ENCODE assay signal across 31 cellular contexts in the genomic region with DNA sequence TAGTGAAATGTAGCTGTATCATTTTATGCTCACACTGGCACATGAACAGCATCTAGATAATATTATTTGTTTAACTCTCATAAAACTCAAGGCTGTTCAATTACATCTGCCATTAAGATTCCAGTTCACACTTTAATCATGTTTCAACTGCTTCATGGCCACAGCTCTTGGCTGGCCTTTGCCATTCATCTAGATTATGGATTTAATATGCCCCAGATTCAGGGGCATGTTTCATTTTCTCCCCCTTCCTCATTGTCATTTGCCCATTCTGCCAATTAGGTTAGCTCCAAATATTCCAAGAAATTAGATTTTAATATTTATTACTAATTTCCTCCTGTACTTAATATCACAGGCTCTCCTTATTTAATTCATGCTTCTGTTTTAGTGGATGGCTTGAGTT.
DNase-seq lines count a peak whose midpoint lies in the region; ATAC-seq and TF ChIP-seq lines count a peak whose summit lies in the region.
"Had no signal": no experiment of that assay in that cellular context is flagged by ENCODE, and none has a peak within 500 bp of the region (broad histone marks: within the 10 kb centered on the region; RNA-seq: fewer than 3 reads in every experiment).

No MANE protein-coding gene starts in this region.

- H3F3A ChIP-seq in SK-N-SH (replicated peaks; ENCODE audit: insufficient read depth), result no peaks in the 10 kb centered on the region

- POLR2A ChIA-PET in SK-N-SH (lab: Yijun Ruan, JAX), result interaction anchor here (0.6 kb wide), 1 partner anchor 79 kb away, joined by 3 read pairs; no protein-coding TSS in a partner anchor

- H3K36me3 ChIP-seq in SK-N-SH (replicated peaks in 1 of 2; ENCODE audit: control insufficient read depth in 1 of 2, insufficient read depth in 2 of 2, low read length in 1 of 2), result no peaks in the 10 kb centered on the region
- H3K36me3 ChIP-seq: BE2C; BLaER1; BLaER1 treated with 17β-estradiol and CSF1 and Interleukin-3, amounts not matched to agents 10 nM and 100 nM had no signal

- H3K27ac ChIP-seq in SK-N-SH (ENCODE audit: low read depth in 2 of 2, low read length in 1 of 2), result peak overlapping the region in 1 of 2 experiments; percentile 56; a peak in 2 of 4 replicates
- H3K27ac ChIP-seq: 22Rv1; A549; BLaER1; BLaER1 treated with 17β-estradiol and CSF1 and Interleukin-3, amounts not matched to agents 10 nM and 100 nM; C4-2B had no signal

- peak; percentile 2 for DNase-seq in NCI-H1105 treated with DMSO at 0.1 percent for 48 hours (lab: John Stamatoyannopoulos, UW)
- DNase-seq in NCI-H1105 (lab: John Stamatoyannopoulos, UW), result no peak
- DNase-seq in SK-N-SH, result no peak
- no peak for DNase-seq in stimulated activated CD4-positive, alpha-beta T cell treated with anti-CD3 and anti-CD28 coated beads, Interleukin-1b, Interleukin-23, amount 100 ng/mL, for 48 hours
- DNase-seq in NCI-H1092 (lab: John Stamatoyannopoulos, UW), result no peak
- DNase-seq: 8988T; ACHN; AML-193; BE2C; C1 segment of cervical spinal cord; Caco-2; Calu3; CD4-positive, alpha-beta memory T cell; CD4-positive, alpha-beta T cell; CD4-positive, CD25-positive, alpha-beta regulatory T cell; CD8-positive, alpha-beta memory T cell; CD8-positive, alpha-beta T cell; COR-L47; DMS 273 treated with DMSO at 0.1 percent for 48 hours; DMS153; DMS53; DMS79; DMS79 treated with DMSO at 0.1 percent for 48 hours; DND-41; EL had no signal

- TF ChIP-seq EP300 in SK-N-SH (IDR thresholded peaks at IDR 0.05; ENCODE audit: borderline replicate concordance in 1 of 2, low read depth in 1 of 2, low read length in 1 of 2), result peak in 1 of 2 experiments; percentile 89; a peak in 2 of 4 replicates

- H3K4me3 ChIP-seq in SK-N-SH (ENCODE audit: low read depth in 2 of 2, low read length in 1 of 2), result no peak overlapping the region
- H3K4me3 ChIP-seq: A549; BLaER1; BLaER1 treated with 17β-estradiol and CSF1 and Interleukin-3, amounts not matched to agents 10 nM and 100 nM had no signal

- H3K9me2 ChIP-seq in SK-N-SH, result no peaks in the 10 kb centered on the region

- H3K4me1 ChIP-seq in SK-N-SH (ENCODE audit: control insufficient read depth in 1 of 2, insufficient read depth in 2 of 2, low read depth in 1 of 2, low read length in 1 of 2), result peaks cover 0 to 7% of the 10 kb centered on the region in 2 experiments; a peak in 2 of 4 replicates
- H3K4me1 ChIP-seq: A549; BE2C; BLaER1; BLaER1 treated with 17β-estradiol and CSF1 and Interleukin-3, amounts not matched to agents 10 nM and 100 nM; Caco-2 had no signal

- H3K27me3 ChIP-seq in SK-N-SH (ENCODE audit: insufficient read depth), result no peaks in the 10 kb centered on the region
- H3K27me3 ChIP-seq: BE2C; BLaER1; BLaER1 treated with 17β-estradiol and CSF1 and Interleukin-3, amounts not matched to agents 10 nM and 100 nM had no signal

- H3K4me2 ChIP-seq in SK-N-SH, result no peak overlapping the region
- H3K4me2 ChIP-seq: A549; BLaER1; BLaER1 treated with 17β-estradiol and CSF1 and Interleukin-3, amounts not matched to agents 10 nM and 100 nM had no signal

- H2AFZ ChIP-seq in SK-N-SH (ENCODE audit: low read depth), result no peak overlapping the region

- no peak overlapping the region for H3K9ac ChIP-seq in SK-N-SH
- H3K9ac ChIP-seq: BLaER1; BLaER1 treated with 17β-estradiol and CSF1 and Interleukin-3, amounts not matched to agents 10 nM and 100 nM had no signal

- CTCF ChIA-PET in SK-N-SH (lab: Yijun Ruan, JAX), result interaction anchor here (0.9 to 1.3 kb wide), 2 partner anchors 21 to 23 kb away, joined by 3 read pairs; no protein-coding TSS in a partner anchor

- no peaks in the 10 kb centered on the region for H3K9me3 ChIP-seq in SK-N-SH
- H3K9me3 ChIP-seq: A549, BE2C, BLaER1, Caco-2 had no signal

- TF ChIP-seq CTCF in SK-N-SH (IDR thresholded peaks at IDR 0.05), result no peak

- TF ChIP-seq RAD21 in SK-N-SH (IDR thresholded peaks at IDR 0.05; ENCODE audit: low read length), result no peak; the same call in 1 of the 2 replicates

- H3K79me2 ChIP-seq in SK-N-SH (ENCODE audit: insufficient read depth), result no peaks in the 10 kb centered on the region

- H4K20me1 ChIP-seq in SK-N-SH (ENCODE audit: insufficient read depth), result no peaks in the 10 kb centered on the region
- H4K20me1 ChIP-seq: BLaER1; BLaER1 treated with 17β-estradiol and CSF1 and Interleukin-3, amounts not matched to agents 10 nM and 100 nM had no signal

- ATAC-seq in SK-N-SH treated with all-trans-retinoic acid at 6 μM for 48 hours, result no peak
- ATAC-seq: A549; CD8-positive, alpha-beta T cell had no signal

TF ChIP-seq in SK-N-SH, 30 proteins besides CTCF, POLR2A, EP300 and RAD21:
- TF ChIP-seq TEAD4 (IDR thresholded peaks at IDR 0.05; ENCODE audit: borderline replicate concordance, insufficient read depth) (no peak), CHD2 (IDR thresholded peaks at IDR 0.05; ENCODE audit: low read length, partially characterized antibody) (peak; percentile 35), RCOR1 (IDR thresholded peaks at IDR 0.05; ENCODE audit: low read length) (peak; percentile 89)

TF ChIP-seq in SK-N-SH treated with all-trans-retinoic acid at 6 μM for 48 hours, 23 proteins besides CTCF, POLR2A, EP300 and RAD21 (continues in another document):
- TF ChIP-seq ZNF70 (CRISPR knock-in tag; IDR thresholded peaks at IDR 0.05), result no peak
- TF ChIP-seq, protein P1, sequence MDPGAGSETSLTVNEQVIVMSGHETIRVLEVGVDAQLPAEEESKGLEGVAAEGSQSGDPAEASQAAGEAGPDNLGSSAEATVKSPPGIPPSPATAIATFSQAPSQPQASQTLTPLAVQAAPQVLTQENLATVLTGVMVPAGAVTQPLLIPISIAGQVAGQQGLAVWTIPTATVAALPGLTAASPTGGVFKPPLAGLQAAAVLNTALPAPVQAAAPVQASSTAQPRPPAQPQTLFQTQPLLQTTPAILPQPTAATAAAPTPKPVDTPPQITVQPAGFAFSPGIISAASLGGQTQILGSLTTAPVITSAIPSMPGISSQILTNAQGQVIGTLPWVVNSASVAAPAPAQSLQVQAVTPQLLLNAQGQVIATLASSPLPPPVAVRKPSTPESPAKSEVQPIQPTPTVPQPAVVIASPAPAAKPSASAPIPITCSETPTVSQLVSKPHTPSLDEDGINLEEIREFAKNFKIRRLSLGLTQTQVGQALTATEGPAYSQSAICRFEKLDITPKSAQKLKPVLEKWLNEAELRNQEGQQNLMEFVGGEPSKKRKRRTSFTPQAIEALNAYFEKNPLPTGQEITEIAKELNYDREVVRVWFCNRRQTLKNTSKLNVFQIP (CRISPR knock-in tag; IDR thresholded peaks at IDR 0.05; ENCODE audit: borderline replicate concordance, low read depth), result no peak
- TF ChIP-seq ZNF565 (CRISPR knock-in tag; conservative IDR thresholded peaks at IDR 0.05; ENCODE audit: low read depth), result no peak
- TF ChIP-seq, protein P2, sequence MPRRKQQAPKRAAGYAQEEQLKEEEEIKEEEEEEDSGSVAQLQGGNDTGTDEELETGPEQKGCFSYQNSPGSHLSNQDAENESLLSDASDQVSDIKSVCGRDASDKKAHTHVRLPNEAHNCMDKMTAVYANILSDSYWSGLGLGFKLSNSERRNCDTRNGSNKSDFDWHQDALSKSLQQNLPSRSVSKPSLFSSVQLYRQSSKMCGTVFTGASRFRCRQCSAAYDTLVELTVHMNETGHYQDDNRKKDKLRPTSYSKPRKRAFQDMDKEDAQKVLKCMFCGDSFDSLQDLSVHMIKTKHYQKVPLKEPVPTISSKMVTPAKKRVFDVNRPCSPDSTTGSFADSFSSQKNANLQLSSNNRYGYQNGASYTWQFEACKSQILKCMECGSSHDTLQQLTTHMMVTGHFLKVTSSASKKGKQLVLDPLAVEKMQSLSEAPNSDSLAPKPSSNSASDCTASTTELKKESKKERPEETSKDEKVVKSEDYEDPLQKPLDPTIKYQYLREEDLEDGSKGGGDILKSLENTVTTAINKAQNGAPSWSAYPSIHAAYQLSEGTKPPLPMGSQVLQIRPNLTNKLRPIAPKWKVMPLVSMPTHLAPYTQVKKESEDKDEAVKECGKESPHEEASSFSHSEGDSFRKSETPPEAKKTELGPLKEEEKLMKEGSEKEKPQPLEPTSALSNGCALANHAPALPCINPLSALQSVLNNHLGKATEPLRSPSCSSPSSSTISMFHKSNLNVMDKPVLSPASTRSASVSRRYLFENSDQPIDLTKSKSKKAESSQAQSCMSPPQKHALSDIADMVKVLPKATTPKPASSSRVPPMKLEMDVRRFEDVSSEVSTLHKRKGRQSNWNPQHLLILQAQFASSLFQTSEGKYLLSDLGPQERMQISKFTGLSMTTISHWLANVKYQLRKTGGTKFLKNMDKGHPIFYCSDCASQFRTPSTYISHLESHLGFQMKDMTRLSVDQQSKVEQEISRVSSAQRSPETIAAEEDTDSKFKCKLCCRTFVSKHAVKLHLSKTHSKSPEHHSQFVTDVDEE (CRISPR knock-in tag; IDR thresholded peaks at IDR 0.05), result no peak
- TF ChIP-seq, protein P3, sequence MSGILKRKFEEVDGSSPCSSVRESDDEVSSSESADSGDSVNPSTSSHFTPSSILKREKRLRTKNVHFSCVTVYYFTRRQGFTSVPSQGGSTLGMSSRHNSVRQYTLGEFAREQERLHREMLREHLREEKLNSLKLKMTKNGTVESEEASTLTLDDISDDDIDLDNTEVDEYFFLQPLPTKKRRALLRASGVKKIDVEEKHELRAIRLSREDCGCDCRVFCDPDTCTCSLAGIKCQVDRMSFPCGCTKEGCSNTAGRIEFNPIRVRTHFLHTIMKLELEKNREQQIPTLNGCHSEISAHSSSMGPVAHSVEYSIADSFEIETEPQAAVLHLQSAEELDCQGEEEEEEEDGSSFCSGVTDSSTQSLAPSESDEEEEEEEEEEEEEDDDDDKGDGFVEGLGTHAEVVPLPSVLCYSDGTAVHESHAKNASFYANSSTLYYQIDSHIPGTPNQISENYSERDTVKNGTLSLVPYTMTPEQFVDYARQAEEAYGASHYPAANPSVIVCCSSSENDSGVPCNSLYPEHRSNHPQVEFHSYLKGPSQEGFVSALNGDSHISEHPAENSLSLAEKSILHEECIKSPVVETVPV (CRISPR knock-in tag; IDR thresholded peaks at IDR 0.05), result no peak
- TF ChIP-seq ISL1 (CRISPR knock-in tag; IDR thresholded peaks at IDR 0.05), result no peak; the same call in 1 of the 2 replicates
- TF ChIP-seq, protein P4, sequence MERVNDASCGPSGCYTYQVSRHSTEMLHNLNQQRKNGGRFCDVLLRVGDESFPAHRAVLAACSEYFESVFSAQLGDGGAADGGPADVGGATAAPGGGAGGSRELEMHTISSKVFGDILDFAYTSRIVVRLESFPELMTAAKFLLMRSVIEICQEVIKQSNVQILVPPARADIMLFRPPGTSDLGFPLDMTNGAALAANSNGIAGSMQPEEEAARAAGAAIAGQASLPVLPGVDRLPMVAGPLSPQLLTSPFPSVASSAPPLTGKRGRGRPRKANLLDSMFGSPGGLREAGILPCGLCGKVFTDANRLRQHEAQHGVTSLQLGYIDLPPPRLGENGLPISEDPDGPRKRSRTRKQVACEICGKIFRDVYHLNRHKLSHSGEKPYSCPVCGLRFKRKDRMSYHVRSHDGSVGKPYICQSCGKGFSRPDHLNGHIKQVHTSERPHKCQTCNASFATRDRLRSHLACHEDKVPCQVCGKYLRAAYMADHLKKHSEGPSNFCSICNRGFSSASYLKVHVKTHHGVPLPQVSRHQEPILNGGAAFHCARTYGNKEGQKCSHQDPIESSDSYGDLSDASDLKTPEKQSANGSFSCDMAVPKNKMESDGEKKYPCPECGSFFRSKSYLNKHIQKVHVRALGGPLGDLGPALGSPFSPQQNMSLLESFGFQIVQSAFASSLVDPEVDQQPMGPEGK (CRISPR knock-in tag; IDR thresholded peaks at IDR 0.05; ENCODE audit: borderline replicate concordance), result no peak
- no peak for TF ChIP-seq CSDC2 (CRISPR knock-in tag; IDR thresholded peaks at IDR 0.05)
